In the genomic region with DNA sequence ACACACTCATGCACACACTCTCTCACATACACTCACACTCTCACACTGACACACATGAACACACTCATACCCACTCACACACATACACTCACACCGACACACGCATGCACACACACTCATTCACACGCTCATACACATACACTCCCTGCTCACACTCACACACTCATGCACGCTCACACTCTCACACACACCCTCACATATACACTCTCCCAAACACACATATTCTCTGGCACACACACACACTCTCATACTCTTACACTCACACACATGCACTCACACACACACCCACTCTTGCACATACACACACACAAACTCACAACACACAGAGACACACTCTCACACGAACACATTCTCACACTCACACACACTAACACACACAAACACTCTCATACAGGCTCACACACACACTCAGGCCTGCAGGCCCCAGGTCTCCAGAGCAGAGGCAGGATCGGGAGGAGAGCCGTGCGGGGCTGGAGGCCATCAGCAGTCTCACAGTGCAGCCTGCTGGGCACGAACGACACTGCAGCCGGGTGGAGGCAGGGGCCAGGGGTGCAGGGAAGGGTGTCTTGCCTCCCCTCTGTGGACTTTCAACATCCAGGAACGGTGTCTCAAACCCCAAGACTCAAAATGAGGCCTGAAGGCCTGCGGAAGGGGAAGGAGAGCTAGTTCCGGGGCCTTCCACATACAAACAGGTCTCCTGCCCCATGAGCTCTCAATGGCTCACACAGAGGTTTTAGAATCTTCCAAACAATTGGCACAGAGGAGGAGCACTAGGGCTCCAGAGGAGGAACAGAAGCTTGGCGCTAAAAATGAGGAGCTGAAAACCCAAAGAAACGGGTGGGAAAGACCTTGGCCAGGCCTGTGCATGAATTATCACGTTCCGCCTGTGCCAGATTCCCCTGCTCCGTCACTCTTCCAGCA, we compare ENCODE assay signal across 9 cellular contexts.
DNase-seq lines count a peak whose midpoint lies in the region; TF ChIP-seq lines count a peak whose summit lies in the region.
"Had no signal": no experiment of that assay in that cellular context is flagged by ENCODE, and none has a peak within 500 bp of the region (broad histone marks: within the 10 kb centered on the region; RNA-seq: fewer than 3 reads in every experiment).

No MANE protein-coding gene starts in this region.

- no peak overlapping the region for H3K27ac Mint-ChIP-seq in neural crest cell (ENCODE audit: unreplicated experiment)

- peaks cover 0 to 2% (median 0%) of the 10 kb centered on the region in 45 donors for H3K27me3 ChIP-seq in dorsolateral prefrontal cortex
- H3K27me3 ChIP-seq: BLaER1 had no signal

- intact Hi-C loops in dorsolateral prefrontal cortex (cut with DNase I) = no loop called here

- TF ChIP-seq CTCF in NB4 (IDR thresholded peaks at IDR 0.05; ENCODE audit: low read depth, low read length) = peak; percentile 58
- TF ChIP-seq CTCF in dorsolateral prefrontal cortex (IDR thresholded peaks at IDR 0.05 in 54 of 56, conservative IDR thresholded peaks at IDR 0.05 in 2 of 56; ENCODE audit: low read depth in 1 of 56, partially characterized antibody in 56 of 56) = peak in 33 of 56 donors; percentile 10 to 50 (median 23)
- TF ChIP-seq CTCF in neural crest cell (conservative IDR thresholded peaks at IDR 0.05) = peak; percentile 89

- H3K4me3 ChIP-seq in NB4 (ENCODE audit: low read depth, low read length) = no peak overlapping the region
- no peak overlapping the region for H3K4me3 ChIP-seq in dorsolateral prefrontal cortex
- H3K4me3 ChIP-seq: BLaER1 had no signal

- H3K27ac ChIP-seq in dorsolateral prefrontal cortex = no peak overlapping the region
- H3K27ac ChIP-seq: BLaER1 had no signal

- no peaks in the 10 kb centered on the region for H3K27me3 Mint-ChIP-seq in neural crest cell (ENCODE audit: low read depth)

- H3K36me3 Mint-ChIP-seq in neural crest cell (ENCODE audit: low read depth) = no peaks in the 10 kb centered on the region

- no peak for TF ChIP-seq POLR2A in NB4 (IDR thresholded peaks at IDR 0.05; ENCODE audit: extremely low read depth, insufficient read length)

- DNase-seq in NCI-H1105 treated with DMSO at 0.1 percent for 48 hours (lab: John Stamatoyannopoulos, UW) (peak; percentile 19), NCI-H1105 (lab: John Stamatoyannopoulos, UW) (no peak), NB4 (ENCODE audit: low read depth) (peak; percentile 28), dorsolateral prefrontal cortex (no peak), neural crest cell (ENCODE audit: low read depth, low spot score) (peak; percentile 57), medulla oblongata (ENCODE audit: extremely low spot score) (no peak), occipital lobe (lab: John Stamatoyannopoulos, UW) (no peak), NCI-H510A treated with DMSO at 0.1 percent for 48 hours (lab: John Stamatoyannopoulos, UW) (no peak)

- no peaks in the 10 kb centered on the region for H3K4me1 Mint-ChIP-seq in neural crest cell

- no peak overlapping the region for H3K4me3 Mint-ChIP-seq in neural crest cell

- no peaks in the 10 kb centered on the region for H3K9me3 Mint-ChIP-seq in neural crest cell

Comparison
In these comparisons a context has a peak if more than half of its experiments do, and no peak if none do; other contexts are left out.
1. DNase-seq: peak in NCI-H1105 treated with DMSO at 0.1 percent for 48 hours (single experiment), NB4 (single experiment) and neural crest cell (single experiment); none in NCI-H1105 (single experiment), dorsolateral prefrontal cortex (0 of 10), medulla oblongata (single experiment), occipital lobe (single experiment) and NCI-H510A treated with DMSO at 0.1 percent for 48 hours (single experiment).
2. CTCF ChIP-seq: peak in every context shown above with its lines; median percentile 89 in neural crest cell; 58 in NB4; 23 in dorsolateral prefrontal cortex.